In the genomic region with DNA sequence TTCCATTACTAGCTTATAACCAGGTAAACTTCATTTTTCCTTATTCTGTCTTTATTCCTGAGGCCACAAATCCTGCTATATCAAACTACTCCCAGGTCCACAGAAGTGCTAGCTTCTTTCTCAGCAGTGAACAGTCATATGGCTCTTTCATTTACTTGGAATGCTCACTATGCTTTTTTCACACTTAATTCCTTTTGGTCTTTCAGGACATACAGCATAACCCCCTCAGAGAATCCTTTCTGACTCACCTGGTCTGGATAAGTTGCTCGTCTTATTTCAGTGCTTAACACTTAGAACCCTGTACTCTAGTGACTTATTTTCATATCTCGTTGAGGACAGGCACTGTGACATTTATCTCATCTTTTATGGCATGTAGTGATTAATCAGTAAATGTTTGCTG, we compare ENCODE assay signal across 17 cellular contexts.
DNase-seq lines count a peak whose midpoint lies in the region; ATAC-seq, FAIRE-seq and TF ChIP-seq lines count a peak whose summit lies in the region.
"Had no signal": no experiment of that assay in that cellular context is flagged by ENCODE, and none has a peak within 500 bp of the region (broad histone marks: within the 10 kb centered on the region; RNA-seq: fewer than 3 reads in every experiment).

No MANE protein-coding gene starts in this region.

- peaks cover 14% of the 10 kb centered on the region for H3K4me1 Mint-ChIP-seq in GM23338
- H3K4me1 Mint-ChIP-seq in natural killer cell: no peaks in the 10 kb centered on the region

- H4K20me1 ChIP-seq in GM23338 (replicated peaks; ENCODE audit: insufficient read depth): no peaks in the 10 kb centered on the region
- H4K20me1 ChIP-seq: BLaER1 treated with 17β-estradiol and CSF1 and Interleukin-3, amounts not matched to agents 10 nM and 100 nM had no signal

- TF ChIP-seq CTCF in GM23338 (conservative IDR thresholded peaks at IDR 0.05; ENCODE audit: low read depth in 2 of 2) (no peak), pancreas (IDR thresholded peaks at IDR 0.05) (no peak), natural killer cell (IDR thresholded peaks at IDR 0.05) (no peak)

- H3K9me2 ChIP-seq in GM23338 (ENCODE audit: insufficient read depth): no peaks in the 10 kb centered on the region

- H3F3A ChIP-seq in GM23338 (replicated peaks; ENCODE audit: low read depth): no peaks in the 10 kb centered on the region

- H3K27ac ChIP-seq in GM23338 (ENCODE audit: low read depth) (no peak overlapping the region), pancreas (no peak overlapping the region)
- H3K27ac ChIP-seq: BLaER1 treated with 17β-estradiol and CSF1 and Interleukin-3, amounts not matched to agents 10 nM and 100 nM; HL-60 had no signal

- intact Hi-C loops in pancreas (cut with DNase I) (no loop called here), left cardiac atrium (cut with DNase I) (no loop called here), natural killer cell (cut with micrococcal nuclease) (no loop called here)

- H3K4me3 Mint-ChIP-seq in GM23338 (no peak overlapping the region), natural killer cell (no peak overlapping the region)

- no peaks in the 10 kb centered on the region for H3K79me2 ChIP-seq in GM23338 (replicated peaks; ENCODE audit: insufficient read depth)

- H3K36me3 ChIP-seq in GM23338 (ENCODE audit: insufficient read depth) (no peaks in the 10 kb centered on the region), pancreas (no peaks in the 10 kb centered on the region)
- H3K36me3 ChIP-seq: BLaER1 treated with 17β-estradiol and CSF1 and Interleukin-3, amounts not matched to agents 10 nM and 100 nM; MG63 had no signal

- H3K4me3 ChIP-seq in GM23338: no peak overlapping the region
- no peak overlapping the region for H3K4me3 ChIP-seq in pancreas
- H3K4me3 ChIP-seq: BLaER1 treated with 17β-estradiol and CSF1 and Interleukin-3, amounts not matched to agents 10 nM and 100 nM; MG63 had no signal

- no peaks in the 10 kb centered on the region for H3K27me3 ChIP-seq in GM23338 (ENCODE audit: insufficient read depth)
- H3K27me3 ChIP-seq in pancreas: no peaks in the 10 kb centered on the region
- H3K27me3 ChIP-seq: MG63 had no signal

- WGBS in pancreas, 2 donors: 33 to 37% methylated on average over 2 of the region's 2 CpGs

- H3K4me2 ChIP-seq in GM23338: no peak overlapping the region
- H3K4me2 ChIP-seq: BLaER1 treated with 17β-estradiol and CSF1 and Interleukin-3, amounts not matched to agents 10 nM and 100 nM had no signal

- H3K4me1 ChIP-seq in GM23338 (ENCODE audit: insufficient read depth) (peaks cover 3% of the 10 kb centered on the region), pancreas (no peaks in the 10 kb centered on the region)

- H3K36me3 Mint-ChIP-seq in GM23338 (ENCODE audit: low read depth) (no peaks in the 10 kb centered on the region), natural killer cell (no peaks in the 10 kb centered on the region)

- H3K27me3 Mint-ChIP-seq in GM23338 (ENCODE audit: insufficient read depth, low read depth, poor library complexity) (peaks cover 2% of the 10 kb centered on the region), natural killer cell (ENCODE audit: low read depth in 2 of 2) (peaks cover 0 to 5% of the 10 kb centered on the region in 2 donors)

- H2AFZ ChIP-seq in GM23338: no peak overlapping the region

- FAIRE-seq in RCC 7860 (lab: Jason Lieb, UNC): peak; percentile 69
- no peak for FAIRE-seq in pancreas (lab: Jason Lieb, UNC)
- no peak for FAIRE-seq in urothelium cell line (lab: Jason Lieb, UNC)

- DNase-seq in GM23338 (ENCODE audit: low spot score) (no peak), RCC 7860 (ENCODE audit: low spot score) (peak; percentile 72), glomerular visceral epithelial cell (ENCODE audit: extremely low spot score) (peak; percentile 24), pancreas (no peak), left cardiac atrium (no peak), urothelium cell line (ENCODE audit: low spot score) (no peak), natural killer cell (no peak)
- DNase-seq: GDM1, KBM-7, MG63, NCI-H1105, NCI-H187, NCI-H446 treated with DMSO at 0.1 percent for 48 hours, NCI-H748 treated with DMSO at 0.1 percent for 48 hours, SHP77 had no signal

- H3K27ac Mint-ChIP-seq in GM23338: 0 out of 2 replicates have a peak overlapping the region, but pooled peaks have one; percentile 5
- H3K27ac Mint-ChIP-seq in natural killer cell: no peak overlapping the region

- ATAC-seq in GM23338 (no peak), pancreas (no peak), left cardiac atrium (no peak), natural killer cell (no peak)

- no peaks in the 10 kb centered on the region for H3K9me3 ChIP-seq in pancreas
- H3K9me3 ChIP-seq: BLaER1 treated with 17β-estradiol and CSF1 and Interleukin-3, amounts not matched to agents 10 nM and 100 nM; MG63 had no signal

- H3K9me3 Mint-ChIP-seq in GM23338 (no peaks in the 10 kb centered on the region), natural killer cell (no peaks in the 10 kb centered on the region)

TF ChIP-seq in GM23338, 12 proteins besides CTCF, POLR2A, EP300 and RAD21:
- TF ChIP-seq EZH2 (IDR thresholded peaks at IDR 0.05; ENCODE audit: low read depth, unreplicated experiment): no peak
- no peak for TF ChIP-seq NANOG (IDR thresholded peaks at IDR 0.05; ENCODE audit: borderline replicate concordance)
- no peak for TF ChIP-seq JUNB (IDR thresholded peaks at IDR 0.05; ENCODE audit: unreplicated experiment)
- TF ChIP-seq ZNF331 (CRISPR knock-in tag; IDR thresholded peaks at IDR 0.05; ENCODE audit: low read depth): no peak
- TF ChIP-seq, protein P1, sequence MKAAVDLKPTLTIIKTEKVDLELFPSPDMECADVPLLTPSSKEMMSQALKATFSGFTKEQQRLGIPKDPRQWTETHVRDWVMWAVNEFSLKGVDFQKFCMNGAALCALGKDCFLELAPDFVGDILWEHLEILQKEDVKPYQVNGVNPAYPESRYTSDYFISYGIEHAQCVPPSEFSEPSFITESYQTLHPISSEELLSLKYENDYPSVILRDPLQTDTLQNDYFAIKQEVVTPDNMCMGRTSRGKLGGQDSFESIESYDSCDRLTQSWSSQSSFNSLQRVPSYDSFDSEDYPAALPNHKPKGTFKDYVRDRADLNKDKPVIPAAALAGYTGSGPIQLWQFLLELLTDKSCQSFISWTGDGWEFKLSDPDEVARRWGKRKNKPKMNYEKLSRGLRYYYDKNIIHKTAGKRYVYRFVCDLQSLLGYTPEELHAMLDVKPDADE (IDR thresholded peaks at IDR 0.05): no peak

Comparison
In these comparisons a context has a peak if more than half of its experiments do, and no peak if none do; other contexts are left out.
1. DNase-seq: peak in RCC 7860 (single experiment) and glomerular visceral epithelial cell (single experiment); none in GM23338 (single experiment), pancreas (0 of 6), left cardiac atrium (single experiment), urothelium cell line (single experiment) and natural killer cell (single experiment).